In genomic region chr19:17205237-17206140, GRCh38 we compare ENCODE assay signal across 8 cellular contexts. TPM values are rescaled to one million over a fixed set of nuclear protein-coding genes. Genes with fewer than 3 reads are reported as not detected.
DNase-seq lines count a peak whose midpoint lies in the region; ATAC-seq, FAIRE-seq and TF ChIP-seq lines count a peak whose summit lies in the region.

No MANE protein-coding gene starts in this region.

- in situ Hi-C loops in HepG2 (cut with HindIII; ENCODE audit: extremely low pct_ligation_motif_present, low pct_unique_long_range_greater_than_20kb), result no loop called here

- ATAC-seq in HepG2, result peak; percentile 75
- no peak for ATAC-seq in HG03469 (IDR thresholded peaks at IDR 0.05; ENCODE audit: unreplicated experiment)
- ATAC-seq in HG02981 (IDR thresholded peaks at IDR 0.05; ENCODE audit: unreplicated experiment), result no peak

- H3K9ac ChIP-seq in HepG2 (ENCODE audit: insufficient read depth, low read depth, low read length), result no peak overlapping the region

- POLR2A ChIA-PET in Caco-2 (lab: Charles Lee) (interaction anchor here (0.9 kb wide), 1 partner anchor 10 kb away, joined by 3 read pairs; the partner anchor contains the start of gene USE1), HepG2 (lab: Yijun Ruan, JAX) (interaction anchor here (1.0 to 2.4 kb wide), 4 partner anchors 9 to 35 kb away, joined by 3 to 14 read pairs (median 4); partner anchors contain the start of genes OCEL1 and USE1)

- 74% methylated on average over 10 of the region's 27 CpGs for WGBS in HepG2 (ENCODE audit: low lambda C conversion rate)

- no peaks in the 10 kb centered on the region for H3K9me3 ChIP-seq in Caco-2
- no peaks in the 10 kb centered on the region for H3K9me3 ChIP-seq in WERI-Rb-1 (ENCODE audit: severe bottlenecking)
- no peaks in the 10 kb centered on the region for H3K9me3 ChIP-seq in HepG2 (ENCODE audit: low read length)

- CTCF ChIA-PET in Caco-2 (lab: Charles Lee) (interaction anchor here (1.3 kb wide), 1 partner anchor 77 kb away, joined by 6 read pairs; the partner anchor contains the start of gene ANKLE1), HepG2 (lab: Yijun Ruan, JAX; ENCODE audit: low intra/inter-chr PET ratio, low total read pairs) (interaction anchor here (1.6 to 2.1 kb wide), 2 partner anchors 55 to 77 kb away, joined by 6 to 17 read pairs; partner anchors contain the start of gene ANKLE1)

- TF ChIP-seq EP300 in Ishikawa (IDR thresholded peaks at IDR 0.05; ENCODE audit: borderline replicate concordance) (no peak), HepG2 (IDR thresholded peaks at IDR 0.05; ENCODE audit: low read depth in 2 of 2, low read length in 2 of 2) (no peak), HepG2 (CRISPR knock-in tag; IDR thresholded peaks at IDR 0.05; ENCODE audit: borderline replicate concordance) (no peak)

- FAIRE-seq in HepG2 (lab: Jason Lieb, UNC), result peak; percentile 76

- no peak for TF ChIP-seq POLR2A in HepG2 (IDR thresholded peaks at IDR 0.05; ENCODE audit: insufficient read depth in 1 of 2, low read depth in 2 of 2, low read length in 2 of 2)

- no peaks in the 10 kb centered on the region for H3K4me1 ChIP-seq in Caco-2
- H3K4me1 ChIP-seq in HepG2 (ENCODE audit: insufficient read depth, low read length), result peaks cover 12% of the 10 kb centered on the region

- DNase-seq in Caco-2, result peak; percentile 59 to 73
- DNase-seq in WERI-Rb-1, result peak; percentile 80
- peak; percentile 68 to 72 for DNase-seq in cardiac fibroblast (ENCODE audit: low read depth in 2 of 2)
- DNase-seq in HepG2 (ENCODE audit: low spot score), result peak; percentile 55
- DNase-seq in stimulated activated CD8-positive, alpha-beta memory T cell treated with anti-CD3 and anti-CD28 coated beads, Interleukin-4, amount 100 ng/mL, for 48 hours, result peak; percentile 73

- no peak overlapping the region for H2AFZ ChIP-seq in HepG2 (ENCODE audit: low read length)

- no peaks in the 10 kb centered on the region for H3K27me3 Mint-ChIP-seq in Caco-2 (ENCODE audit: insufficient read depth, unreplicated experiment)

- peaks cover 34% of the 10 kb centered on the region for H3K36me3 Mint-ChIP-seq in Caco-2 (ENCODE audit: insufficient read depth, unreplicated experiment)

- no peak overlapping the region for H3K4me2 ChIP-seq in HepG2 (ENCODE audit: low read depth, low read length)

- no peaks in the 10 kb centered on the region for H3K36me3 ChIP-seq in Caco-2 (ENCODE audit: control insufficient read depth, insufficient read depth, low read length)
- H3K36me3 ChIP-seq in WERI-Rb-1, result peaks cover 62% of the 10 kb centered on the region
- peaks cover 4 to 16% of the 10 kb centered on the region in 2 experiments; a peak in 4 of 5 replicates for H3K36me3 ChIP-seq in HepG2 (replicated peaks in 1 of 2; ENCODE audit: control insufficient read depth in 1 of 2, insufficient read depth in 2 of 2, low read length in 2 of 2)

- no peaks in the 10 kb centered on the region for H4K20me1 ChIP-seq in HepG2 (ENCODE audit: insufficient read depth, low read length)

- no peak overlapping the region for H3K4me3 Mint-ChIP-seq in Caco-2 (ENCODE audit: unreplicated experiment)

- no peaks in the 10 kb centered on the region for H3K79me2 ChIP-seq in HepG2 (ENCODE audit: insufficient read depth, low read length)

- TF ChIP-seq CTCF in Caco-2 (IDR thresholded peaks at IDR 0.05; ENCODE audit: insufficient read depth in 1 of 2, low read depth in 1 of 2, low read length in 1 of 2, severe bottlenecking in 1 of 2, unreplicated experiment in 1 of 2) (peak; percentile 54 to 86), WERI-Rb-1 (IDR thresholded peaks at IDR 0.05; ENCODE audit: low read depth, low read length) (peak; percentile 96), cardiac fibroblast (IDR thresholded peaks at IDR 0.05; ENCODE audit: low read depth, low read length) (peak; percentile 86), HepG2 (CRISPR knock-in tag; IDR thresholded peaks at IDR 0.05) (peak; percentile 90)

- H3K9me3 Mint-ChIP-seq in Caco-2 (ENCODE audit: unreplicated experiment), result no peaks in the 10 kb centered on the region

- intact Hi-C loops in Caco-2 (cut with micrococcal nuclease; ENCODE audit: unreplicated experiment) (loop anchor here (1.0 kb wide), 1 partner anchor 77 kb away; no protein-coding TSS in a partner anchor), HepG2 (cut with micrococcal nuclease; ENCODE audit: unreplicated experiment) (loop anchor here (1.0 kb wide), 1 partner anchor 77 kb away; no protein-coding TSS in a partner anchor)

- no peaks in the 10 kb centered on the region for H3K27me3 ChIP-seq in Caco-2 (replicated peaks; ENCODE audit: control insufficient read depth, insufficient read depth, low read length)
- no peaks in the 10 kb centered on the region for H3K27me3 ChIP-seq in WERI-Rb-1 (ENCODE audit: insufficient read depth, low read depth, severe bottlenecking)
- no peaks in the 10 kb centered on the region for H3K27me3 ChIP-seq in HepG2 (ENCODE audit: control insufficient read depth in 1 of 2, insufficient read depth in 2 of 2, low read length in 2 of 2)

- peak; percentile 62 for TF ChIP-seq RAD21 in Ishikawa (IDR thresholded peaks at IDR 0.05; ENCODE audit: low read depth)
- TF ChIP-seq RAD21 in HepG2 (CRISPR knock-in tag; IDR thresholded peaks at IDR 0.05), result peak; percentile 86

- no peaks in the 10 kb centered on the region for H3K4me1 Mint-ChIP-seq in Caco-2 (ENCODE audit: low read depth, unreplicated experiment)

- BruUV-seq in Caco-2 (replicated peaks; lab: Mats Ljungman, UMichigan) (no TSS peak), HepG2 (replicated peaks; lab: Mats Ljungman, UMichigan) (no TSS peak)

- no peak overlapping the region for H3K4me3 ChIP-seq in Caco-2 (ENCODE audit: low read depth, low read length)
- H3K4me3 ChIP-seq in WERI-Rb-1 (ENCODE audit: low read depth, low read length), result no peak overlapping the region
- no peak overlapping the region for H3K4me3 ChIP-seq in cardiac fibroblast (replicated peaks in 1 of 2; ENCODE audit: low read depth in 2 of 2, low read length in 2 of 2)
- H3K4me3 ChIP-seq in HepG2 (replicated peaks in 1 of 3; ENCODE audit: insufficient read depth in 1 of 3, low read depth in 2 of 3, low read length in 3 of 3), result no peak overlapping the region

- H3K27ac Mint-ChIP-seq in Caco-2 (ENCODE audit: unreplicated experiment), result no peak overlapping the region

- peak overlapping the region; percentile 45 for H3K27ac ChIP-seq in WERI-Rb-1
- H3K27ac ChIP-seq in HepG2 (ENCODE audit: extremely low read length, insufficient read depth, low read length), result no peak overlapping the region

RNA-seq across cellular contexts. Expression of gene USE1, which starts 9.7 kb away (rescaled TPM):
- total RNA-seq in Caco-2 (2022) (20.2 and 20.7 TPM in 2 replicates), HepG2 (2016; rRNA removed; fragmentation: Illumina TruSeq; extraction: Trizol) (9.9 and 10.3 TPM in 2 replicates)
- 7.1 and 12.3 TPM in 2 replicates for total RNA-seq in HepG2 (2016; cell fraction: cytosol; rRNA removed; fragmentation: Illumina TruSeq; extraction: Trizol; ENCODE audit: low read depth)
- total RNA-seq in HepG2 (2016; cell fraction: insoluble cytoplasmic fraction; rRNA removed; fragmentation: Illumina TruSeq; extraction: Trizol), result 10.7 and 11.6 TPM in 2 replicates
- 12.0 and 15.3 TPM in 2 replicates for total RNA-seq in HepG2 (2016; cell fraction: membrane; rRNA removed; fragmentation: Illumina TruSeq; extraction: Trizol)
- 6.2 and 7.0 TPM in 2 replicates for total RNA-seq in HepG2 (2016; cell fraction: nucleus; rRNA removed; fragmentation: Illumina TruSeq; extraction: Trizol)
- 16.3 and 17.6 TPM in 2 replicates for polyA plus RNA-seq in HepG2 (2011; rRNA removed)
- polyA plus RNA-seq in HepG2 (2011; cell fraction: cytosol; rRNA removed), result 16.8 and 22.4 TPM in 2 replicates
- 10.1 and 12.6 TPM in 2 replicates for polyA plus RNA-seq in HepG2 (2011; cell fraction: nucleus; rRNA removed)
- polyA plus RNA-seq in HepG2 (2012), result 9.7 and 10.1 TPM in 2 replicates
- 24.0 and 30.1 TPM in 2 replicates for polyA plus RNA-seq in HepG2 (2016; cell fraction: cytosol; fragmentation: Illumina TruSeq; extraction: Trizol; ENCODE audit: low read depth)
- polyA plus RNA-seq in HepG2 (2016; cell fraction: insoluble cytoplasmic fraction; fragmentation: Illumina TruSeq; extraction: Trizol; ENCODE audit: low read depth), result 22.5 and 22.6 TPM in 2 replicates
- polyA plus RNA-seq in HepG2 (2016; cell fraction: membrane; fragmentation: Illumina TruSeq; extraction: Trizol; ENCODE audit: low read depth), result 21.6 and 24.0 TPM in 2 replicates
- 20.5 and 25.4 TPM in 2 replicates for polyA plus RNA-seq in HepG2 (2016; cell fraction: nucleus; fragmentation: Illumina TruSeq; extraction: Trizol; ENCODE audit: insufficient read depth, low read depth)
- polyA minus RNA-seq in HepG2 (2011; rRNA and poly(A)+ RNA removed; ENCODE audit: low replicate concordance), result 10.8 and 31.8 TPM in 2 replicates
- 5.4 and 6.4 TPM in 2 replicates for polyA minus RNA-seq in HepG2 (2011; cell fraction: cytosol; rRNA and poly(A)+ RNA removed)
- polyA minus RNA-seq in HepG2 (2011; cell fraction: nucleus; rRNA and poly(A)+ RNA removed), result 8.2 and 9.4 TPM in 2 replicates

RNA-seq across cellular contexts. Expression of gene OCEL1, which starts 20.5 kb away (rescaled TPM):
- total RNA-seq in Caco-2 (2022) (14.9 and 20.3 TPM in 2 replicates), HepG2 (2016; rRNA removed; fragmentation: Illumina TruSeq; extraction: Trizol) (10.6 and 13.6 TPM in 2 replicates)
- total RNA-seq in HepG2 (2016; cell fraction: cytosol; rRNA removed; fragmentation: Illumina TruSeq; extraction: Trizol; ENCODE audit: low read depth), result 4.8 and 7.7 TPM in 2 replicates
- total RNA-seq in HepG2 (2016; cell fraction: insoluble cytoplasmic fraction; rRNA removed; fragmentation: Illumina TruSeq; extraction: Trizol), result 11.7 and 14.6 TPM in 2 replicates
- total RNA-seq in HepG2 (2016; cell fraction: membrane; rRNA removed; fragmentation: Illumina TruSeq; extraction: Trizol), result 11.2 and 12.2 TPM in 2 replicates
- total RNA-seq in HepG2 (2016; cell fraction: nucleus; rRNA removed; fragmentation: Illumina TruSeq; extraction: Trizol), result 12.8 and 13.1 TPM in 2 replicates
- 17.2 and 19.8 TPM in 2 replicates for polyA plus RNA-seq in HepG2 (2011; rRNA removed)
- 21.9 and 24.8 TPM in 2 replicates for polyA plus RNA-seq in HepG2 (2011; cell fraction: cytosol; rRNA removed)
- 29.8 and 34.9 TPM in 2 replicates for polyA plus RNA-seq in HepG2 (2011; cell fraction: nucleus; rRNA removed)
- 26.4 and 27.7 TPM in 2 replicates for polyA plus RNA-seq in HepG2 (2012)
- polyA plus RNA-seq in HepG2 (2016; cell fraction: cytosol; fragmentation: Illumina TruSeq; extraction: Trizol; ENCODE audit: low read depth), result 7.6 and 9.7 TPM in 2 replicates
- 20.5 and 23.3 TPM in 2 replicates for polyA plus RNA-seq in HepG2 (2016; cell fraction: insoluble cytoplasmic fraction; fragmentation: Illumina TruSeq; extraction: Trizol; ENCODE audit: low read depth)
- 14.5 and 14.9 TPM in 2 replicates for polyA plus RNA-seq in HepG2 (2016; cell fraction: membrane; fragmentation: Illumina TruSeq; extraction: Trizol; ENCODE audit: low read depth)
- 24.5 and 32.1 TPM in 2 replicates for polyA plus RNA-seq in HepG2 (2016; cell fraction: nucleus; fragmentation: Illumina TruSeq; extraction: Trizol; ENCODE audit: insufficient read depth, low read depth)
- 8.0 and 13.7 TPM in 2 replicates for polyA minus RNA-seq in HepG2 (2011; rRNA and poly(A)+ RNA removed; ENCODE audit: low replicate concordance)
- 12.6 and 14.8 TPM in 2 replicates for polyA minus RNA-seq in HepG2 (2011; cell fraction: cytosol; rRNA and poly(A)+ RNA removed)
- polyA minus RNA-seq in HepG2 (2011; cell fraction: nucleus; rRNA and poly(A)+ RNA removed), result 9.7 and 13.4 TPM in 2 replicates

RNA-seq across cellular contexts. Expression of gene NR2F6, which starts 40.2 kb away (rescaled TPM):
- total RNA-seq in Caco-2 (2022), result 94.4 and 96.5 TPM in 2 replicates
- total RNA-seq in HepG2 (2016; rRNA removed; fragmentation: Illumina TruSeq; extraction: Trizol), result 54.1 and 72.4 TPM in 2 replicates
- 22.9 and 27.2 TPM in 2 replicates for total RNA-seq in HepG2 (2016; cell fraction: cytosol; rRNA removed; fragmentation: Illumina TruSeq; extraction: Trizol; ENCODE audit: low read depth)
- 48.8 and 69.5 TPM in 2 replicates for total RNA-seq in HepG2 (2016; cell fraction: insoluble cytoplasmic fraction; rRNA removed; fragmentation: Illumina TruSeq; extraction: Trizol)
- total RNA-seq in HepG2 (2016; cell fraction: membrane; rRNA removed; fragmentation: Illumina TruSeq; extraction: Trizol), result 61.5 and 68.4 TPM in 2 replicates
- total RNA-seq in HepG2 (2016; cell fraction: nucleus; rRNA removed; fragmentation: Illumina TruSeq; extraction: Trizol), result 29.9 and 36.5 TPM in 2 replicates
- polyA plus RNA-seq in HepG2 (2011; rRNA removed), result 30.9 and 38.5 TPM in 2 replicates
- polyA plus RNA-seq in HepG2 (2011; cell fraction: cytosol; rRNA removed), result 31.1 and 56.9 TPM in 2 replicates
- 53.5 and 56.3 TPM in 2 replicates for polyA plus RNA-seq in HepG2 (2011; cell fraction: nucleus; rRNA removed)
- 18.4 and 25.4 TPM in 2 replicates for polyA plus RNA-seq in HepG2 (2012)
- polyA plus RNA-seq in HepG2 (2016; cell fraction: cytosol; fragmentation: Illumina TruSeq; extraction: Trizol; ENCODE audit: low read depth), result 25.2 and 25.5 TPM in 2 replicates
- polyA plus RNA-seq in HepG2 (2016; cell fraction: insoluble cytoplasmic fraction; fragmentation: Illumina TruSeq; extraction: Trizol; ENCODE audit: low read depth), result 59.8 and 61.8 TPM in 2 replicates
- polyA plus RNA-seq in HepG2 (2016; cell fraction: membrane; fragmentation: Illumina TruSeq; extraction: Trizol; ENCODE audit: low read depth), result 50.4 and 51.1 TPM in 2 replicates
- polyA plus RNA-seq in HepG2 (2016; cell fraction: nucleus; fragmentation: Illumina TruSeq; extraction: Trizol; ENCODE audit: insufficient read depth, low read depth), result 66.6 and 74.0 TPM in 2 replicates
- polyA minus RNA-seq in HepG2 (2011; rRNA and poly(A)+ RNA removed; ENCODE audit: low replicate concordance), result 45.5 and 76.9 TPM in 2 replicates
- polyA minus RNA-seq in HepG2 (2011; cell fraction: cytosol; rRNA and poly(A)+ RNA removed), result 41.1 and 47.4 TPM in 2 replicates
- 10.2 and 12.1 TPM in 2 replicates for polyA minus RNA-seq in HepG2 (2011; cell fraction: nucleus; rRNA and poly(A)+ RNA removed)

RNA-seq across cellular contexts. Expression of gene USHBP1, which starts 59.1 kb away (rescaled TPM):
- total RNA-seq in Caco-2 (2022) (not detected in 2 replicates), HepG2 (2016; rRNA removed; fragmentation: Illumina TruSeq; extraction: Trizol) (0.13 and 0.15 TPM in 2 replicates)
- 0.09 and 0.10 TPM in 2 replicates for total RNA-seq in HepG2 (2016; cell fraction: cytosol; rRNA removed; fragmentation: Illumina TruSeq; extraction: Trizol; ENCODE audit: low read depth)
- 0.18 and 0.19 TPM in 2 replicates for total RNA-seq in HepG2 (2016; cell fraction: insoluble cytoplasmic fraction; rRNA removed; fragmentation: Illumina TruSeq; extraction: Trizol)
- 0.06 and 0.07 TPM in 2 replicates for total RNA-seq in HepG2 (2016; cell fraction: membrane; rRNA removed; fragmentation: Illumina TruSeq; extraction: Trizol)
- total RNA-seq in HepG2 (2016; cell fraction: nucleus; rRNA removed; fragmentation: Illumina TruSeq; extraction: Trizol), result 0.09 and 0.50 TPM in 2 replicates
- polyA plus RNA-seq in HepG2 (2011; rRNA removed), result 1.5 and 1.9 TPM in 2 replicates
- polyA plus RNA-seq in HepG2 (2011; cell fraction: cytosol; rRNA removed), result 0.76 and 1.0 TPM in 2 replicates
- polyA plus RNA-seq in HepG2 (2011; cell fraction: nucleus; rRNA removed), result 7.3 and 10.3 TPM in 2 replicates
- 0.28 and 0.53 TPM in 2 replicates for polyA plus RNA-seq in HepG2 (2012)
- polyA plus RNA-seq in HepG2 (2016; cell fraction: cytosol; fragmentation: Illumina TruSeq; extraction: Trizol; ENCODE audit: low read depth), result not detected in 2 replicates
- polyA plus RNA-seq in HepG2 (2016; cell fraction: insoluble cytoplasmic fraction; fragmentation: Illumina TruSeq; extraction: Trizol; ENCODE audit: low read depth), result 0.17 and 0.35 TPM in 2 replicates
- not detected in 2 replicates for polyA plus RNA-seq in HepG2 (2016; cell fraction: membrane; fragmentation: Illumina TruSeq; extraction: Trizol; ENCODE audit: low read depth)
- polyA plus RNA-seq in HepG2 (2016; cell fraction: nucleus; fragmentation: Illumina TruSeq; extraction: Trizol; ENCODE audit: insufficient read depth, low read depth), result 0.71 and 1.1 TPM in 2 replicates
- polyA minus RNA-seq in HepG2 (2011; rRNA and poly(A)+ RNA removed; ENCODE audit: low replicate concordance), result 0.12 and 1.7 TPM in 2 replicates
- 0.35 and 0.79 TPM in 2 replicates for polyA minus RNA-seq in HepG2 (2011; cell fraction: cytosol; rRNA and poly(A)+ RNA removed)
- polyA minus RNA-seq in HepG2 (2011; cell fraction: nucleus; rRNA and poly(A)+ RNA removed), result 2.1 TPM in 2 replicates
